In genomic region chr1:3633344-3634058, GRCh38 we compare ENCODE assay signal across 16 cellular contexts. TPM values are rescaled to one million over a fixed set of nuclear protein-coding genes. Genes with fewer than 3 reads are reported as not detected.
A peak's percentile ranks its signal among the peaks of the same experiment; 100 is the strongest.
DNase-seq lines count a peak whose midpoint lies in the region; ATAC-seq and TF ChIP-seq lines count a peak whose summit lies in the region.
"Had no signal": no experiment of that assay in that cellular context is flagged by ENCODE, and none has a peak within 500 bp of the region (broad histone marks: within the 10 kb centered on the region; RNA-seq: fewer than 3 reads in every experiment).

No MANE protein-coding gene starts in this region.

- H3K36me3 ChIP-seq in SJCRH30, result peaks cover 36% of the 10 kb centered on the region
- H3K36me3 ChIP-seq in lower lobe of right lung, result peaks cover 100% of the 10 kb centered on the region
- H3K36me3 ChIP-seq in spleen, result peaks cover 0 to 100% (median 96%) of the 10 kb centered on the region in 6 donors
- H3K36me3 ChIP-seq: BE2C had no signal

- intact Hi-C loops in lower lobe of right lung (cut with DNase I) (no loop called here), spleen (cut with DNase I; ENCODE audit: low total_unique reads) (no loop called here)

- WGBS in spleen, 5 donors, result 90 to 96% (median 95%) methylated on average over 15 to 28 of the region's 28 CpGs

- H3K36me3 Mint-ChIP-seq in chondrocyte (ENCODE audit: low read depth), result peaks cover 31% of the 10 kb centered on the region

- H3K4me1 ChIP-seq in SJCRH30 (peaks cover 14% of the 10 kb centered on the region), lower lobe of right lung (peaks cover 7% of the 10 kb centered on the region), spleen (peaks cover 0 to 7% (median 3%) of the 10 kb centered on the region in 6 donors)
- H3K4me1 ChIP-seq: A549, BE2C had no signal

- H3K4me3 ChIP-seq in SJCRH30 (no peak overlapping the region), lower lobe of right lung (no peak overlapping the region), spleen (no peak overlapping the region)
- H3K4me3 ChIP-seq: A549 had no signal

- H3K27me3 ChIP-seq in SJCRH30 (no peaks in the 10 kb centered on the region), lower lobe of right lung (ENCODE audit: low read depth) (no peaks in the 10 kb centered on the region), spleen (replicated peaks in 1 of 7) (no peaks in the 10 kb centered on the region)
- H3K27me3 ChIP-seq: BE2C had no signal

- no peaks in the 10 kb centered on the region for H3K27me3 Mint-ChIP-seq in chondrocyte (ENCODE audit: low read depth)
- H3K27me3 Mint-ChIP-seq: CD4-positive, alpha-beta memory T cell had no signal

- no peak overlapping the region for H3K4me3 Mint-ChIP-seq in chondrocyte (ENCODE audit: unreplicated experiment)
- H3K4me3 Mint-ChIP-seq: CD4-positive, alpha-beta memory T cell had no signal

- H3K9me3 ChIP-seq in SJCRH30 (replicated peaks), result no peaks in the 10 kb centered on the region
- no peaks in the 10 kb centered on the region for H3K9me3 ChIP-seq in lower lobe of right lung
- H3K9me3 ChIP-seq in spleen, result no peaks in the 10 kb centered on the region
- H3K9me3 ChIP-seq: A549, BE2C had no signal

- no peak for ATAC-seq in lower lobe of right lung
- ATAC-seq in left lobe of liver, result no peak
- no peak for ATAC-seq in GM18909 (IDR thresholded peaks at IDR 0.05; ENCODE audit: poor library complexity, unreplicated experiment)
- ATAC-seq in GM21717 (IDR thresholded peaks at IDR 0.05; ENCODE audit: unreplicated experiment), result no peak
- ATAC-seq: A549 had no signal

- no peak overlapping the region for H3K27ac Mint-ChIP-seq in chondrocyte (ENCODE audit: unreplicated experiment)

- no peaks in the 10 kb centered on the region for H3K9me3 Mint-ChIP-seq in chondrocyte (ENCODE audit: low read depth)
- H3K9me3 Mint-ChIP-seq: CD4-positive, alpha-beta memory T cell had no signal

- peak overlapping the region; percentile 7; the same call in 1 of the 2 replicates for H3K27ac ChIP-seq in SJCRH30
- H3K27ac ChIP-seq in lower lobe of right lung, result no peak overlapping the region
- H3K27ac ChIP-seq in spleen, result no peak overlapping the region
- H3K27ac ChIP-seq: A549, C4-2B had no signal

- DNase-seq in SJCRH30, result no peak
- DNase-seq in chondrocyte (ENCODE audit: low spot score), result peak; percentile 93
- peak; percentile 45 for DNase-seq in lower lobe of right lung
- peak; percentile 71 for DNase-seq in spleen
- DNase-seq in left lobe of liver (ENCODE audit: low spot score), result no peak
- DNase-seq: BE2C; CD4-positive, alpha-beta memory T cell; DMS79 treated with DMSO at 0.1 percent for 48 hours; EL; HCEC 1CT had no signal

- TF ChIP-seq POLR2A in spleen (IDR thresholded peaks at IDR 0.05), result no peak

- H3K4me1 Mint-ChIP-seq in chondrocyte (ENCODE audit: low read depth), result no peaks in the 10 kb centered on the region

- TF ChIP-seq CTCF in chondrocyte (IDR thresholded peaks at IDR 0.05) (no peak), lower lobe of right lung (IDR thresholded peaks at IDR 0.05) (no peak), spleen (IDR thresholded peaks at IDR 0.05 in 8 of 11, conservative IDR thresholded peaks at IDR 0.05 in 3 of 11) (no peak)

RNA-seq across cellular contexts. Expression of gene TPRG1L, which starts 8.7 kb away (rescaled TPM):
- 20.0 and 21.1 TPM in 2 replicates for total RNA-seq in SJCRH30 (2014; rRNA removed; shearing (Covaris generic))
- total RNA-seq in chondrocyte (52.5 to 53.7 TPM (median 53.6 TPM) in 3 replicates), lower lobe of right lung (46.1 TPM), spleen (10 to 100 TPM; 23.7 to 45.9 (median 32.5) TPM), left lobe of liver (49.9 TPM)
- polyA plus RNA-seq in spleen, result 10 to 100 TPM; 19.9 to 35.7 (median 20.9) TPM

RNA-seq across cellular contexts. Expression of gene WRAP73, which starts 16.4 kb away (rescaled TPM):
- total RNA-seq in SJCRH30 (2014; rRNA removed; shearing (Covaris generic)), result 41.6 and 47.9 TPM in 2 replicates
- total RNA-seq in chondrocyte (12.6 to 17.6 TPM (median 15.5 TPM) in 3 replicates), lower lobe of right lung (22.5 TPM), spleen (10 to 100 TPM; 21.0 to 28.0 (median 26.4) TPM), left lobe of liver (8.9 TPM)
- 10 to 100 TPM; 20.1 to 28.3 (median 24.2) TPM for polyA plus RNA-seq in spleen

RNA-seq across cellular contexts. Expression of gene TP73, which starts 18.8 kb away (rescaled TPM):
- 13.1 and 14.9 TPM in 2 replicates for total RNA-seq in SJCRH30 (2014; rRNA removed; shearing (Covaris generic))
- total RNA-seq in chondrocyte (0.05 to 0.58 TPM in 2 of 3 replicates, not detected in the other), lower lobe of right lung (3.6 TPM), spleen (1 to 10 TPM in 5 of 7 donors, under 1 TPM in 2; 0.63 to 4.3 (median 1.6) TPM), left lobe of liver (0.08 TPM)
- polyA plus RNA-seq in spleen, result under 1 TPM; 0.11 to 0.48 (median 0.21) TPM
- total RNA-seq: HT1080 had no signal
- polyA plus RNA-seq: AG04450 had no signal

RNA-seq across cellular contexts. Expression of gene MEGF6, which starts 22.2 kb away (rescaled TPM):
- total RNA-seq in SJCRH30 (2014; rRNA removed; shearing (Covaris generic)), result 0.08 TPM in 1 of 2 replicates, not detected in the other
- total RNA-seq in chondrocyte, result 185 to 332 TPM (median 328 TPM) in 3 replicates
- 57.1 TPM for total RNA-seq in lower lobe of right lung
- 10 to 100 TPM in 6 of 7 donors, 1 to 10 TPM in 1; 8.7 to 39.5 (median 27.1) TPM for total RNA-seq in spleen
- 10 to 100 TPM in 2 of 3 donors, 1 to 10 TPM in 1; 8.8 to 16.5 (median 10.0) TPM for polyA plus RNA-seq in spleen
- 6.9 TPM for total RNA-seq in left lobe of liver

Comparison
In these comparisons a context has a peak if more than half of its experiments do, and no peak if none do; other contexts are left out.
1. DNase-seq: peak in chondrocyte (single experiment), lower lobe of right lung (single experiment) and spleen (single experiment); none in SJCRH30 (0 of 2) and left lobe of liver (single experiment).